Comparison of ENCODE assay signal across 8 cellular contexts in genomic region chr19:35868172-35868822, GRCh38. TPM values are rescaled to one million over a fixed set of nuclear protein-coding genes. Genes with fewer than 3 reads are reported as not detected.
DNase-seq lines count a peak whose midpoint lies in the region; ATAC-seq and TF ChIP-seq lines count a peak whose summit lies in the region.

Gene APLP1, plus strand, starts transcription at chr19:35868574. Its CDS starts 63 bp downstream, at chr19:35868637.

- H3K27me3 ChIP-seq in Peyer's patch, result no peaks in the 10 kb centered on the region
- H3K27me3 ChIP-seq in tibial artery, result peaks cover 0 to 7% of the 10 kb centered on the region in 2 donors

- H3K9me3 ChIP-seq in Peyer's patch (no peaks in the 10 kb centered on the region), tibial artery (no peaks in the 10 kb centered on the region)

- intact Hi-C loops in tibial artery (cut with DNase I; ENCODE audit: low total_unique reads), result no loop called here

- DNase-seq in CD1c-positive myeloid dendritic cell (ENCODE audit: extremely low spot score), result peak; percentile 74
- peak; percentile 43 to 77 (median 75) for DNase-seq in Peyer's patch
- peak; percentile 43 for DNase-seq in activated gamma-delta T cell treated with Interleukin-2 at 50 U/mL for 16 hours
- DNase-seq in germinal center (ENCODE audit: low spot score), result peak; percentile 54
- DNase-seq in omental fat pad (ENCODE audit: low spot score), result no peak
- DNase-seq in tibial artery, result peak; percentile 52 to 83

- H3K4me3 ChIP-seq in Peyer's patch (peak within 1 kb of the TSS; percentile 20 to 56 (median 55)), tibial artery (peak within 1 kb of the TSS; percentile 52 to 66)

- ATAC-seq in HG02759 (IDR thresholded peaks at IDR 0.05; ENCODE audit: unreplicated experiment) (peak; percentile 72), omental fat pad (ENCODE audit: low FRiP score) (peak; percentile 62), HG03280 (IDR thresholded peaks at IDR 0.05; ENCODE audit: unreplicated experiment) (no peak)

- H3K36me3 ChIP-seq in Peyer's patch (no peaks in the 10 kb centered on the region), tibial artery (no peaks in the 10 kb centered on the region)

- TF ChIP-seq CTCF in Peyer's patch (IDR thresholded peaks at IDR 0.05) (no peak), omental fat pad (IDR thresholded peaks at IDR 0.05) (no peak), tibial artery (IDR thresholded peaks at IDR 0.05) (no peak)

- H3K27ac ChIP-seq in Peyer's patch, result no peak within 1 kb of the TSS
- H3K27ac ChIP-seq in tibial artery, result peak within 1 kb of the TSS in 1 of 2 donors; percentile 33

- H3K4me1 ChIP-seq in Peyer's patch (peaks cover 0 to 20% (median 18%) of the 10 kb centered on the region in 4 donors), tibial artery (peaks cover 9 to 26% (median 20%) of the 10 kb centered on the region in 4 donors)

- no peak for TF ChIP-seq POLR2A in Peyer's patch (IDR thresholded peaks at IDR 0.05)

RNA-seq across cellular contexts. Expression of gene APLP1, which starts in this region (rescaled TPM):
- total RNA-seq in Peyer's patch (1 to 10 TPM in 3 of 4 donors, under 1 TPM in 1; 0.53 to 8.3 (median 1.7) TPM), omental fat pad (10 to 100 TPM in 1 of 4 donors, 1 to 10 TPM in 3; 1.1 to 10.1 (median 2.3) TPM)
